ENCODE assay signal across 15 cellular contexts in the genomic region with DNA sequence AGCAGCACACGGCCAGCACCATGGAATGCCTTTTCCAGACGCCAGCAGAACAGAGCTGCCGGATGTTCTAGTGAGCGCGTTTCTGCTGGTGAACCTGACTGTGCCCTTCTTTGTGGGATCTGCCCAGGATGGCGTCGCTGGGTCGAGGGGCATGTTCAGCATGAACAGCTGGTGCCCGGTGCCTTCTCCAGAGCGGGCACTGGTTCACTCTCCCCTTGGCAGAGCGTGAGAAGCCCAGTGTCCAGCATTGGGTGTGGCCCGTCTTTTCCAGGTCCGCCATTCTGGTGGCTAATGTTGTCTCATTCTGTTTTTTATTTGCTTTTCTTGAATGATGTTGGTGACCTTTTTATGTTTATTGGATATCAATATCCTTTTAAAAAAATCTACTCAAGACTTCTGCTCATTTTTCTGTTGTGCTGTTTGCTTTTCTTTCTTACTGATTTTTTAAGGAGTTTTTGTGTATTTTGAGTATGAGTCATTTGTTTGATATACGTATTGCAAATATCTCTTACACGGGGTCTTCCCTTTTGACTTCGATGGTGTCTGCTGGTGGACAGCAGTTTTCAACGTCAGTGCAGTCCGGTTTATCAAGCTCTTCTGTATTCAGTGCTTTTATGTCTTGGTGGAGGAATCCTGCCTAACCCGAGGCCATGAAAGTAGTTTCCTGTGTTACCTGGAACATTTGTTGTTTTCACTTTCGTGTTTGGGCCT.
A peak's percentile ranks its signal among the peaks of the same experiment; 100 is the strongest.
DNase-seq lines count a peak whose midpoint lies in the region; TF ChIP-seq lines count a peak whose summit lies in the region.
"Had no signal": no experiment of that assay in that cellular context is flagged by ENCODE, and none has a peak within 500 bp of the region (broad histone marks: within the 10 kb centered on the region; RNA-seq: fewer than 3 reads in every experiment).

No MANE protein-coding gene starts in this region.

- peak overlapping the region; percentile 71 for H2BK15ac ChIP-seq in neuronal stem cell (ENCODE audit: low read length)

- no peaks in the 10 kb centered on the region for H3K27me3 ChIP-seq in BLaER1
- H3K27me3 ChIP-seq in fibroblast of lung (ENCODE audit: control insufficient read depth, insufficient read depth, low read length) = no peaks in the 10 kb centered on the region
- peaks cover 0 to 18% (median 0%) of the 10 kb centered on the region in 3 experiments for H3K27me3 ChIP-seq in neuronal stem cell (ENCODE audit: control insufficient read depth in 3 of 3, insufficient read depth in 3 of 3, low read depth in 1 of 3, low read length in 3 of 3)

- H3K9me3 ChIP-seq in BLaER1 (no peaks in the 10 kb centered on the region), fibroblast of lung (ENCODE audit: control insufficient read depth, insufficient read depth, low read depth, low read length) (no peaks in the 10 kb centered on the region), neuronal stem cell (replicated peaks in 1 of 2; ENCODE audit: control insufficient read depth in 2 of 2, insufficient read depth in 1 of 2, low read depth in 1 of 2, low read length in 2 of 2) (no peaks in the 10 kb centered on the region)

- H3K18ac ChIP-seq in neuronal stem cell (ENCODE audit: low read length) = peak overlapping the region; percentile 84

- H3K4me1 ChIP-seq in BLaER1 (peaks cover 100% of the 10 kb centered on the region), fibroblast of lung (ENCODE audit: control insufficient read depth, extremely low read depth, insufficient read depth, low read length) (no peaks in the 10 kb centered on the region), neuronal stem cell (ENCODE audit: control insufficient read depth in 2 of 2, insufficient read depth in 1 of 2, low read depth in 1 of 2, low read length in 2 of 2) (peaks cover 17 to 21% of the 10 kb centered on the region in 2 donors)

- H3K4me3 ChIP-seq in BLaER1 = no peak overlapping the region
- H3K4me3 ChIP-seq in fibroblast of lung (replicated peaks in 1 of 4; ENCODE audit: control extremely low read depth in 1 of 4, insufficient read depth in 1 of 4, low read depth in 3 of 4, low read length in 4 of 4) = no peak overlapping the region
- no peak overlapping the region for H3K4me3 ChIP-seq in neuronal stem cell (ENCODE audit: low read length in 2 of 2)

- no peak overlapping the region for H4K8ac ChIP-seq in neuronal stem cell (ENCODE audit: low read depth, low read length)

- no peak overlapping the region for H2AK5ac ChIP-seq in neuronal stem cell (ENCODE audit: low read depth, low read length)

- H2BK12ac ChIP-seq in neuronal stem cell (ENCODE audit: low read length) = no peak overlapping the region

- peak overlapping the region; percentile 22 for H3K14ac ChIP-seq in neuronal stem cell (ENCODE audit: low read length)

- peaks cover 10% of the 10 kb centered on the region for H3K36me3 ChIP-seq in BLaER1
- no peaks in the 10 kb centered on the region for H3K36me3 ChIP-seq in fibroblast of lung (ENCODE audit: control insufficient read depth, insufficient read depth, low read length)
- no peaks in the 10 kb centered on the region for H3K36me3 ChIP-seq in neuronal stem cell (replicated peaks in 1 of 2; ENCODE audit: control insufficient read depth in 2 of 2, insufficient read depth in 2 of 2, low read length in 2 of 2)

- H2AFZ ChIP-seq in fibroblast of lung (ENCODE audit: low read length) = peak overlapping the region; percentile 23
- no peak overlapping the region for H2AFZ ChIP-seq in neuronal stem cell (ENCODE audit: low read length)

- peak overlapping the region; percentile 83 for H3K4me2 ChIP-seq in BLaER1
- no peak overlapping the region for H3K4me2 ChIP-seq in fibroblast of lung (ENCODE audit: extremely low read depth, insufficient read depth, low read length)
- H3K4me2 ChIP-seq in neuronal stem cell (ENCODE audit: insufficient read depth, low read length, poor library complexity, severe bottlenecking) = no peak overlapping the region

- WGBS in neuronal stem cell (ENCODE audit: extremely low coverage in 2 of 2, insufficient read length in 2 of 2, insufficient replicate concordance in 1 of 2), 2 donors = no CpG with 5 or more reads among the region's 20 CpGs

- H4K91ac ChIP-seq in neuronal stem cell (ENCODE audit: low read depth, low read length, poor library complexity) = no peak overlapping the region

- no peak overlapping the region for H3K23ac ChIP-seq in neuronal stem cell (ENCODE audit: low read depth, low read length, poor library complexity)

- no peak overlapping the region for H3K9ac ChIP-seq in BLaER1
- no peak overlapping the region for H3K9ac ChIP-seq in fibroblast of lung (ENCODE audit: insufficient read depth, low read length)
- H3K9ac ChIP-seq in neuronal stem cell (ENCODE audit: low read depth, low read length, poor library complexity) = no peak overlapping the region

- H3K27ac ChIP-seq in BLaER1 (no peak overlapping the region), fibroblast of lung (ENCODE audit: insufficient read depth, low read length) (no peak overlapping the region), neuronal stem cell (replicated peaks; ENCODE audit: low read length) (no peak overlapping the region)

- peak; percentile 90 for DNase-seq in DMS53 treated with DMSO at 0.1 percent for 48 hours (lab: John Stamatoyannopoulos, UW; ENCODE audit: unreplicated experiment)
- DNase-seq in fibroblast of lung (ENCODE audit: low read depth in 2 of 2) = no peak
- no peak for DNase-seq in neuronal stem cell (ENCODE audit: low spot score)
- no peak for DNase-seq in NCI-H1694 treated with DMSO at 0.1 percent for 48 hours (lab: John Stamatoyannopoulos, UW)
- DNase-seq in activated CD4-positive, alpha-beta T cell treated with anti-CD3 and anti-CD28 coated beads, Interleukin-2, amount 50 U/mL, for 4 hours = no peak
- no peak for DNase-seq in islet precursor cell
- DNase-seq in NAMALWA (ENCODE audit: low spot score) = no peak
- DNase-seq: Calu3, H7, NCI-H1092, NCI-H146, NCI-H2081 treated with DMSO at 0.1 percent for 48 hours, NCI-H524 treated with DMSO at 0.1 percent for 48 hours, OCI-M1 had no signal

- H3K79me1 ChIP-seq in neuronal stem cell (ENCODE audit: low read depth, low read length) = no peaks in the 10 kb centered on the region

- H2BK5ac ChIP-seq in neuronal stem cell (ENCODE audit: low read length) = no peak overlapping the region

- no peak for TF ChIP-seq CTCF in fibroblast of lung (conservative IDR thresholded peaks at IDR 0.05 in 1 of 2, IDR thresholded peaks at IDR 0.05 in 1 of 2; ENCODE audit: low read depth in 1 of 2, low read length in 2 of 2)

- no peaks in the 10 kb centered on the region for H3K79me2 ChIP-seq in fibroblast of lung (ENCODE audit: control insufficient read depth, insufficient read depth, low read length)

- no peaks in the 10 kb centered on the region for H4K20me1 ChIP-seq in BLaER1
- no peaks in the 10 kb centered on the region for H4K20me1 ChIP-seq in fibroblast of lung (ENCODE audit: control insufficient read depth, extremely low read depth, insufficient read depth, low read length)

- no peak overlapping the region for H3K4ac ChIP-seq in neuronal stem cell (ENCODE audit: low read length)

- H2BK120ac ChIP-seq in neuronal stem cell (ENCODE audit: low read depth, low read length) = no peak overlapping the region
